In the genomic region with DNA sequence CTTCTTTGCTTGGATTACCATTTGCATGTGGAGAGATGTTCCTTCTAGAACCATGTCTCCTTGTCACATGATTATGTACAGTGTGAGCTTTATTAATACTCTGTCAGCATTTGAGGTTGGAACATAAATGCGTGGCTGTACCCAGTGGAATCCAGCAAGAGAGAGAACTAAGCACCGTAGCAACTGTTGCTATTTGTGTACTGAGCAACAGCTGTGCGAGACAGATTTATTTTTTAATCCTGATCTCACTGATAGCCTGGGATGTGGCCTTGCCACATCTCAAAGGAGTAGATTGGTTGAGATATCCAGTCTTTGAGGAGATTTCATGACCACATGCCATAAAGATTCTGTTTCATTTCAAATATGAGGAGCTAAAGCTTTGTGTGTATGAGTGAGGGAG, we compare ENCODE assay signal across 9 cellular contexts. TPM values are rescaled to one million over a fixed set of nuclear protein-coding genes. Genes with fewer than 3 reads are reported as not detected.
DNase-seq lines count a peak whose midpoint lies in the region; ATAC-seq and TF ChIP-seq lines count a peak whose summit lies in the region.
"Had no signal": no experiment of that assay in that cellular context is flagged by ENCODE, and none has a peak within 500 bp of the region (broad histone marks: within the 10 kb centered on the region; RNA-seq: fewer than 3 reads in every experiment).

No MANE protein-coding gene starts in this region.

- DNase-seq in COLO668 (lab: John Stamatoyannopoulos, UW; ENCODE audit: unreplicated experiment) (peak; percentile 40), NCI-H2196 treated with DMSO at 0.1 percent for 48 hours (lab: John Stamatoyannopoulos, UW; ENCODE audit: unreplicated experiment) (peak; percentile 17), epithelial cell of esophagus (ENCODE audit: low read depth) (peak; percentile 38), nephron progenitor cell (no peak), colonic mucosa (no peak), GM19238 (ENCODE audit: insufficient read length, low spot score) (no peak)
- no peak for DNase-seq in stimulated activated CD4-positive, alpha-beta T cell treated with anti-CD3 and anti-CD28 coated beads, Interleukin-4, amount 100 ng/mL, for 4 hours
- DNase-seq: activated B cell treated with CpG ODN at 0.5 μM for 24 hours had no signal

- no peaks in the 10 kb centered on the region for H3K9me3 ChIP-seq in colonic mucosa

- no peak for ATAC-seq in HG03342 (IDR thresholded peaks at IDR 0.05; ENCODE audit: unreplicated experiment)

- H3K36me3 Mint-ChIP-seq in nephron progenitor cell (ENCODE audit: low read depth): peaks cover 32% of the 10 kb centered on the region

- H3K9ac ChIP-seq in colonic mucosa (ENCODE audit: low read depth in 2 of 2, low read length in 2 of 2): no peak overlapping the region

- TF ChIP-seq CTCF in epithelial cell of esophagus (IDR thresholded peaks at IDR 0.05; ENCODE audit: insufficient read depth, low read depth, low read length, missing control alignments): no peak
- no peak for TF ChIP-seq CTCF in nephron progenitor cell (IDR thresholded peaks at IDR 0.05)
- no peak for TF ChIP-seq CTCF in colonic mucosa (IDR thresholded peaks at IDR 0.05)

- peaks cover under 1% of the 10 kb centered on the region for H3K27me3 Mint-ChIP-seq in nephron progenitor cell (ENCODE audit: low read depth, poor library complexity)
- H3K27me3 Mint-ChIP-seq: activated B cell treated with CpG ODN at 0.5 μM for 24 hours had no signal

- intact Hi-C loops in colonic mucosa (cut with DNase I): no loop called here

- H3K36me3 ChIP-seq in colonic mucosa: no peaks in the 10 kb centered on the region

- H3K27me3 ChIP-seq in colonic mucosa: no peaks in the 10 kb centered on the region

- H3K4me1 ChIP-seq in colonic mucosa: peaks cover 6% of the 10 kb centered on the region

- H3K4me3 Mint-ChIP-seq in nephron progenitor cell: no peak overlapping the region
- H3K4me3 Mint-ChIP-seq: activated B cell treated with CpG ODN at 0.5 μM for 24 hours had no signal

- peak overlapping the region; percentile 38 for H3K27ac Mint-ChIP-seq in nephron progenitor cell
- H3K27ac Mint-ChIP-seq: activated B cell treated with CpG ODN at 0.5 μM for 24 hours had no signal

- peaks cover 6% of the 10 kb centered on the region for H3K9me3 Mint-ChIP-seq in nephron progenitor cell
- H3K9me3 Mint-ChIP-seq: activated B cell treated with CpG ODN at 0.5 μM for 24 hours had no signal

- H3K4me1 Mint-ChIP-seq in nephron progenitor cell: peaks cover 16% of the 10 kb centered on the region
- H3K4me1 Mint-ChIP-seq: activated B cell treated with CpG ODN at 0.5 μM for 24 hours had no signal

- H3K27ac ChIP-seq in colonic mucosa: no peak overlapping the region

- H3K4me3 ChIP-seq in epithelial cell of esophagus (ENCODE audit: low read length) (no peak overlapping the region), colonic mucosa (no peak overlapping the region)

RNA-seq across cellular contexts. Expression of gene KIF1B, which starts 43.4 kb away (rescaled TPM):
- 10 to 100 TPM; 39.7 to 47.4 TPM for total RNA-seq in colonic mucosa

Comparison
In these comparisons a context has a peak if more than half of its experiments do, and no peak if none do; other contexts are left out.
1. DNase-seq: peak in COLO668 (single experiment), NCI-H2196 treated with DMSO at 0.1 percent for 48 hours (single experiment) and epithelial cell of esophagus (single experiment); none in nephron progenitor cell (single experiment), colonic mucosa (single experiment), stimulated activated CD4-positive, alpha-beta T cell treated with anti-CD3 and anti-CD28 coated beads, Interleukin-4, amount 100 ng/mL, for 4 hours (0 of 2) and GM19238 (single experiment).